In the genomic region with DNA sequence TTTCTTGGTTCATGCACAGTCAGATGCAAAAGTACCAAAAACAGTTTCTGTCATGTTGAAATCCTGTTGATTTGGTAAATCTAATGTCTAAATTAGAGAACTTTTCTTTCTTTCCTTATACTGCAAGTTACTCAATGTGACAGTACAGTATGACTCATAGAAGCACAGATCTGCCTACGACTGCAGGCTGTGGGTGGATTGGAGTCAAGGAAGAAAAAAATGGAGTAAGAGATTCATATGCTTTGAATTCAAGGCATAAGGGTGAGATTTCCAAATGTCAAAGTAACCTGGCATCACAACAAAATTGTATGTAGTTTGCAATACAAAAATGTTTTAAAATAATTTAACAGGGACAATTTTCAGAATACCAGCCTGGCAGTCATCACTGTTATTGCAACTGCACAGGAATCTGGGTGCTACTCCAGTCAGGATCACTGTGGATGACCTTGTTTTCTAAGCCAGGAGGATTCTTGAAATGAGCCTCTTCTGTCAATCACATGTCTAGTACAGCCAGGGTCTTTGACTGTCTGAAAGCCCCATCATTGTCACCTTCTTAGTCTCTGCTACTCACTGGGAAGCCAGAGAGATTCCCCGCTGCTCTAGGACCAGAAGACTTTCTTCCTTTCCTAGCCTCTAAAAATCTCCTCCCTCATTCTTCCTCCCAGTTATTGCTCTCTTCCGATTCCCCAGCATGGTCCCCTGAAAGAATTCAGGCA, we compare ENCODE assay signal across 9 cellular contexts.
DNase-seq lines count a peak whose midpoint lies in the region; ATAC-seq and TF ChIP-seq lines count a peak whose summit lies in the region.
"Had no signal": no experiment of that assay in that cellular context is flagged by ENCODE, and none has a peak within 500 bp of the region (broad histone marks: within the 10 kb centered on the region; RNA-seq: fewer than 3 reads in every experiment).

No MANE protein-coding gene starts in this region.

- DNase-seq in body of pancreas (peak in 1 of 4 donors; percentile 24), iris pigment epithelial cell (ENCODE audit: low read depth) (peak; percentile 94), tibial artery (peak in 1 of 2 donors; percentile 31), COR-L47 (lab: John Stamatoyannopoulos, UW) (no peak), T-cell (no peak), SHP77 (lab: John Stamatoyannopoulos, UW) (no peak)
- DNase-seq in activated CD4-positive, alpha-beta T cell treated with anti-CD3 and anti-CD28 coated beads for 36 hours, result no peak
- DNase-seq: activated B cell treated with CpG ODN at 0.5 μM for 24 hours had no signal

- H3K9me3 Mint-ChIP-seq in activated CD4-positive, alpha-beta T cell treated with anti-CD3 and anti-CD28 coated beads for 36 hours (ENCODE audit: low read depth), result no peaks in the 10 kb centered on the region
- H3K9me3 Mint-ChIP-seq in T-cell, result peaks cover 0 to 14% (median 0%) of the 10 kb centered on the region in 3 donors
- H3K9me3 Mint-ChIP-seq: activated B cell treated with CpG ODN at 0.5 μM for 24 hours had no signal

- TF ChIP-seq CTCF in body of pancreas (IDR thresholded peaks at IDR 0.05) (no peak), tibial artery (IDR thresholded peaks at IDR 0.05) (no peak)

- WGBS in HUES64, result 38% methylated on average over 3 of the region's 3 CpGs
- 63 to 65% methylated on average over 3 of the region's 3 CpGs for WGBS in body of pancreas, 2 donors

- intact Hi-C loops in body of pancreas (cut with DNase I) (no loop called here), tibial artery (cut with DNase I; ENCODE audit: low total_unique reads) (no loop called here)
- intact Hi-C loops in activated CD4-positive, alpha-beta T cell treated with anti-CD3 and anti-CD28 coated beads for 36 hours (cut with DNase I, micrococcal nuclease), result no loop called here

- H3K27me3 Mint-ChIP-seq in activated CD4-positive, alpha-beta T cell treated with anti-CD3 and anti-CD28 coated beads for 36 hours, result no peaks in the 10 kb centered on the region
- H3K27me3 Mint-ChIP-seq in T-cell, result no peaks in the 10 kb centered on the region
- H3K27me3 Mint-ChIP-seq: activated B cell treated with CpG ODN at 0.5 μM for 24 hours had no signal

- H3K27ac ChIP-seq in HUES64 (ENCODE audit: low read depth, low read length), result peak overlapping the region; percentile 61
- H3K27ac ChIP-seq in body of pancreas, result peak overlapping the region in 1 of 4 donors; percentile 26
- H3K27ac ChIP-seq in tibial artery, result peak overlapping the region; percentile 62 to 70

- peaks cover 56% of the 10 kb centered on the region for H3K4me1 ChIP-seq in HUES64 (ENCODE audit: insufficient read depth, low read length)
- H3K4me1 ChIP-seq in body of pancreas, result no peaks in the 10 kb centered on the region
- H3K4me1 ChIP-seq in tibial artery, result peaks cover 0 to 23% (median 14%) of the 10 kb centered on the region in 4 donors

- H3K9ac ChIP-seq in HUES64 (ENCODE audit: low read depth, low read length), result peak overlapping the region; percentile 43; the same call in 1 of the 2 replicates

- POLR2A ChIA-PET in activated CD4-positive, alpha-beta T cell treated with anti-CD3 and anti-CD28 coated beads for 36 hours (lab: Charles Lee), result no interaction called here
- POLR2A ChIA-PET in T-cell (lab: Charles Lee), result no interaction called here

- H3K4me3 Mint-ChIP-seq in activated CD4-positive, alpha-beta T cell treated with anti-CD3 and anti-CD28 coated beads for 36 hours, result no peak overlapping the region
- H3K4me3 Mint-ChIP-seq in T-cell, result no peak overlapping the region
- H3K4me3 Mint-ChIP-seq: activated B cell treated with CpG ODN at 0.5 μM for 24 hours had no signal

- H3K36me3 ChIP-seq in HUES64 (ENCODE audit: insufficient read depth, low read length) (no peaks in the 10 kb centered on the region), body of pancreas (replicated peaks in 1 of 2; ENCODE audit: insufficient read depth in 1 of 2, low read depth in 2 of 2) (no peaks in the 10 kb centered on the region), tibial artery (no peaks in the 10 kb centered on the region)

- no peaks in the 10 kb centered on the region for H3K36me3 Mint-ChIP-seq in activated CD4-positive, alpha-beta T cell treated with anti-CD3 and anti-CD28 coated beads for 36 hours (ENCODE audit: low read depth)
- no peaks in the 10 kb centered on the region for H3K36me3 Mint-ChIP-seq in T-cell

- no peaks in the 10 kb centered on the region for H3K4me1 Mint-ChIP-seq in activated CD4-positive, alpha-beta T cell treated with anti-CD3 and anti-CD28 coated beads for 36 hours
- H3K4me1 Mint-ChIP-seq in T-cell, result no peaks in the 10 kb centered on the region
- H3K4me1 Mint-ChIP-seq: activated B cell treated with CpG ODN at 0.5 μM for 24 hours had no signal

- H3K9me3 ChIP-seq in HUES64 (ENCODE audit: insufficient read depth, low read depth, low read length) (no peaks in the 10 kb centered on the region), body of pancreas (no peaks in the 10 kb centered on the region), tibial artery (no peaks in the 10 kb centered on the region)

- H3K27ac Mint-ChIP-seq in activated CD4-positive, alpha-beta T cell treated with anti-CD3 and anti-CD28 coated beads for 36 hours, result no peak overlapping the region
- H3K27ac Mint-ChIP-seq in T-cell, result no peak overlapping the region
- H3K27ac Mint-ChIP-seq: activated B cell treated with CpG ODN at 0.5 μM for 24 hours had no signal

- CTCF ChIA-PET in activated CD4-positive, alpha-beta T cell treated with anti-CD3 and anti-CD28 coated beads for 36 hours (lab: Charles Lee), result no interaction called here
- CTCF ChIA-PET in T-cell (lab: Charles Lee), result no interaction called here

- H3K4me3 ChIP-seq in HUES64 (ENCODE audit: low read length) (no peak overlapping the region), body of pancreas (no peak overlapping the region), tibial artery (no peak overlapping the region)

- TF ChIP-seq POLR2A in body of pancreas (IDR thresholded peaks at IDR 0.05), result no peak

- peak; percentile 48 for ATAC-seq in body of pancreas
- no peak for ATAC-seq in activated CD4-positive, alpha-beta T cell treated with anti-CD3 and anti-CD28 coated beads for 36 hours
- no peak for ATAC-seq in T-cell (replicated peaks in 1 of 4)

- H3K27me3 ChIP-seq in HUES64 (ENCODE audit: insufficient read depth, low read length), result no peaks in the 10 kb centered on the region
- H3K27me3 ChIP-seq in body of pancreas, result no peaks in the 10 kb centered on the region
- H3K27me3 ChIP-seq in tibial artery, result no peaks in the 10 kb centered on the region
